ENCODE assay signal across 1 cellular context in genomic region chr3:126546549-126547239, GRCh38.
TF ChIP-seq lines count a peak whose summit lies in the region.

No MANE protein-coding gene starts in this region.

TF ChIP-seq in H1, 55 proteins besides CTCF, POLR2A, EP300 and RAD21:
- no peak for TF ChIP-seq HDAC2 (IDR thresholded peaks at IDR 0.05; ENCODE audit: borderline replicate concordance in 1 of 2, low read depth in 2 of 2, low read length in 2 of 2)
- TF ChIP-seq RBBP5 (IDR thresholded peaks at IDR 0.05; ENCODE audit: borderline replicate concordance, low read depth, low read length), result no peak
